Comparison of ENCODE assay signal across 11 cellular contexts in genomic region chr11:73651661-73652045, GRCh38. TPM values are rescaled to one million over a fixed set of nuclear protein-coding genes. Genes with fewer than 3 reads are reported as not detected.
"Had no signal": no experiment of that assay in that cellular context is flagged by ENCODE, and none has a peak within 500 bp of the region (broad histone marks: within the 10 kb centered on the region; RNA-seq: fewer than 3 reads in every experiment).

No MANE protein-coding gene starts in this region.

- H3K4me3 ChIP-seq: sigmoid colon, upper lobe of right lung had no signal

- H3K27ac ChIP-seq: upper lobe of right lung had no signal

- DNase-seq: activated CD4-positive, alpha-beta T cell treated with anti-CD3 and anti-CD28 coated beads, Interleukin-2, amount 50 U/mL, for 1 hour; kidney; naive thymus-derived CD4-positive, alpha-beta T cell; stimulated activated CD4-positive, alpha-beta T cell treated with anti-CD3 and anti-CD28 coated beads, Interleukin-2, amount 100 ng/mL, for 24 hours; stimulated activated naive B cell treated with anti-CD40 and anti-IgM and Interleukin-4, amounts not matched to agents 10 μg/mL and 1 μg/mL and 100 μg/mL, for 72 hours had no signal

- H3K36me3 Mint-ChIP-seq: activated naive CD8-positive, alpha-beta T cell; stimulated activated naive B cell treated with anti-CD40 and anti-IgM and Interleukin-4, amounts not matched to agents 10 μg/mL and 1 μg/mL and 100 μg/mL, for 72 hours had no signal

- ATAC-seq: naive thymus-derived CD4-positive, alpha-beta T cell; stimulated activated naive B cell treated with anti-CD40 and anti-IgM and Interleukin-4, amounts not matched to agents 10 μg/mL and 1 μg/mL and 100 μg/mL, for 72 hours; upper lobe of right lung had no signal

- H3K27me3 ChIP-seq: sigmoid colon, upper lobe of right lung had no signal

- H3K4me3 Mint-ChIP-seq: activated naive CD8-positive, alpha-beta T cell; naive thymus-derived CD4-positive, alpha-beta T cell; stimulated activated naive B cell treated with anti-CD40 and anti-IgM and Interleukin-4, amounts not matched to agents 10 μg/mL and 1 μg/mL and 100 μg/mL, for 72 hours; T-helper 1 cell treated with Interleukin-12 subunit alpha and Interleukin-12 subunit beta and Interleukin-4 antibody, amounts not matched to agents 30 μg/mL and 1 μg/mL, for 36 hours had no signal

- H3K27ac Mint-ChIP-seq: activated naive CD8-positive, alpha-beta T cell; activated T-helper 2 cell treated with anti-CD3 and anti-CD28 coated beads, Interferon-gamma antibody, Interleukin-2, Interleukin-4, amounts not matched to agents 10 μg/mL and 5 μg/mL and 100 μg/mL, durations not matched to agents 14 hours and 24 hours and 36 hours; stimulated activated naive B cell treated with anti-CD40 and anti-IgM and Interleukin-4, amounts not matched to agents 10 μg/mL and 1 μg/mL and 100 μg/mL, for 72 hours; T-helper 1 cell treated with Interleukin-12 subunit alpha and Interleukin-12 subunit beta and Interleukin-4 antibody, amounts not matched to agents 30 μg/mL and 1 μg/mL, for 36 hours had no signal

- H3K9me3 Mint-ChIP-seq: activated T-helper 2 cell treated with anti-CD3 and anti-CD28 coated beads, Interferon-gamma antibody, Interleukin-2, Interleukin-4, amounts not matched to agents 10 μg/mL and 5 μg/mL and 100 μg/mL, durations not matched to agents 14 hours and 24 hours and 36 hours; naive thymus-derived CD4-positive, alpha-beta T cell; stimulated activated naive B cell treated with anti-CD40 and anti-IgM and Interleukin-4, amounts not matched to agents 10 μg/mL and 1 μg/mL and 100 μg/mL, for 72 hours; T-helper 1 cell treated with Interleukin-12 subunit alpha and Interleukin-12 subunit beta and Interleukin-4 antibody, amounts not matched to agents 30 μg/mL and 1 μg/mL, for 36 hours had no signal

- H3K36me3 ChIP-seq: sigmoid colon, upper lobe of right lung had no signal

- H3K9me3 ChIP-seq: sigmoid colon, upper lobe of right lung had no signal

- H3K27me3 Mint-ChIP-seq: activated naive CD8-positive, alpha-beta T cell; stimulated activated naive B cell treated with anti-CD40 and anti-IgM and Interleukin-4, amounts not matched to agents 10 μg/mL and 1 μg/mL and 100 μg/mL, for 72 hours had no signal

RNA-seq across cellular contexts. Expression of gene PLEKHB1, which starts 5.3 kb away (rescaled TPM):
- total RNA-seq: bronchial epithelial cell had no signal
